In genomic region chr9:130021123-130021522, GRCh38 we compare ENCODE assay signal across 1 cellular context.
TF ChIP-seq lines count a peak whose summit lies in the region.

No MANE protein-coding gene starts in this region.

TF ChIP-seq in GM12878, 131 proteins besides CTCF, POLR2A, EP300 and RAD21 (continued from another document):
- no peak for TF ChIP-seq SKIL (IDR thresholded peaks at IDR 0.05; ENCODE audit: low read depth, poor library complexity, severe bottlenecking)
- TF ChIP-seq CREM (IDR thresholded peaks at IDR 0.05; ENCODE audit: low read depth): 0 out of 2 replicates have a peak, but pooled peaks have one; percentile 39
- no peak for TF ChIP-seq WRNIP1 (IDR thresholded peaks at IDR 0.05; ENCODE audit: borderline replicate concordance, low read depth, low read length)
- TF ChIP-seq RBBP5 (conservative IDR thresholded peaks at IDR 0.05): no peak
- TF ChIP-seq ZNF592 (IDR thresholded peaks at IDR 0.05): peak; percentile 76
- TF ChIP-seq RCOR1 (conservative IDR thresholded peaks at IDR 0.05; ENCODE audit: low read depth, low read length): no peak
- no peak for TF ChIP-seq ZNF217 (IDR thresholded peaks at IDR 0.05)
- TF ChIP-seq MTA2 (IDR thresholded peaks at IDR 0.05; ENCODE audit: low read depth): 0 out of 2 replicates have a peak, but pooled peaks have one; percentile 10
- TF ChIP-seq ATF2 (IDR thresholded peaks at IDR 0.05; ENCODE audit: low read length): peak; percentile 72
- TF ChIP-seq SIN3A (IDR thresholded peaks at IDR 0.05; ENCODE audit: low read depth, low read length): no peak
- TF ChIP-seq NFIC (IDR thresholded peaks at IDR 0.05; ENCODE audit: low read depth, low read length): peak; percentile 71
- TF ChIP-seq NR2C2 (IDR thresholded peaks at IDR 0.05; ENCODE audit: borderline replicate concordance, control insufficient read depth, insufficient read length, low read depth): no peak
- no peak for TF ChIP-seq ESRRA (IDR thresholded peaks at IDR 0.05; ENCODE audit: low read length)
- no peak for TF ChIP-seq TCF7 (IDR thresholded peaks at IDR 0.05; ENCODE audit: borderline replicate concordance)
- no peak for TF ChIP-seq RELA (IDR thresholded peaks at IDR 0.05; ENCODE audit: borderline replicate concordance, partially characterized antibody)
- TF ChIP-seq MEF2B (IDR thresholded peaks at IDR 0.05; ENCODE audit: partially characterized antibody, poor library complexity, severe bottlenecking): peak; percentile 52
